ENCODE assay signal across 8 cellular contexts in the genomic region with DNA sequence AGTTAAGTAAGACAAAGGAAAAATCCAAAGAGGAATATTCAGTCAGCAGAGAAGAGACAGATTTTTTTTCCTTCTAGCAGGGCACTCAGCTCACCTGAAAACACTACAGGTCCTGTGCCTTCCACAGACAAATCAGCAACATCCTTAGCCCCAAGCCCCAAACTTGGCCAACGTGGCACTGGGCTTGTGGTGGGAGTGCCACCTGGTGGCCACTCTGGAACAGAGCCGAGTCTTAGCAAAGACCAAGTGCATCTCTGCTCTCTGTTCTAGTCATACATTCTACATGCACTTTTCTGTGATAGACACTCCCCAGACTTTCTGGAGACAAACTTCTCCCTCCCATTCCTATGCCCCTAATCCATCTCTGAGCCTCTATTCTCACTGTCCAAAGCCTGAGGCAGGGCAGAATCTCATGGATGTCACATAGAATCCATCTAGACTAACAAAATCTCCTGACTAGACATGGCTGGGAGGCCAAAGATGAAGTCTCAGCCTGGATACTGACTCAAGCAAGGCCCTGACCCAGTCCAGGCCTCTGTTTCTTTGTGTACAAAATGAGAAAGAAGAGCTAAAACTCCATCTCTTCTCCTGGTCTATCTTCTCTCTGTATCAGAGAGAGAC. TPM values are rescaled to one million over a fixed set of nuclear protein-coding genes. Genes with fewer than 3 reads are reported as not detected.
DNase-seq lines count a peak whose midpoint lies in the region; ATAC-seq and TF ChIP-seq lines count a peak whose summit lies in the region.

No MANE protein-coding gene starts in this region.

- H3K27ac Mint-ChIP-seq in activated CD4-positive, alpha-beta memory T cell treated with anti-CD3 and anti-CD28 coated beads for 36 hours, result no peak overlapping the region

- peaks cover 10% of the 10 kb centered on the region for H3K4me1 ChIP-seq in lower lobe of right lung

- no peak overlapping the region for H3K4me3 ChIP-seq in lower lobe of right lung

- POLR2A ChIA-PET in activated CD4-positive, alpha-beta memory T cell treated with anti-CD3 and anti-CD28 coated beads for 36 hours (lab: Charles Lee), result interaction anchor here (1.7 to 2.3 kb wide), 2 partner anchors 22 to 60 kb away, joined by 4 to 9 read pairs; a partner anchor contains a TSS

- intact Hi-C loops in activated CD4-positive, alpha-beta memory T cell treated with anti-CD3 and anti-CD28 coated beads for 36 hours (cut with micrococcal nuclease), result loop anchor here (1.0 to 2.0 kb wide), 3 partner anchors 22 to 64 kb away; a partner anchor contains a TSS
- intact Hi-C loops in lower lobe of right lung (cut with DNase I), result loop anchor here (5.0 kb wide), 1 partner anchor 57 kb away; no protein-coding TSS in a partner anchor

- TF ChIP-seq CTCF in lower lobe of right lung (IDR thresholded peaks at IDR 0.05), result peak; percentile 89

- CTCF ChIA-PET in activated CD4-positive, alpha-beta memory T cell treated with anti-CD3 and anti-CD28 coated beads for 36 hours (lab: Charles Lee), result interaction anchor here (0.6 to 26.9 kb wide), 20 partner anchors 8 to 332 kb away, joined by 3 to 652 read pairs (median 4); a partner anchor contains a TSS

- no peaks in the 10 kb centered on the region for H3K27me3 ChIP-seq in lower lobe of right lung (ENCODE audit: low read depth)

- no peaks in the 10 kb centered on the region for H3K27me3 Mint-ChIP-seq in activated CD4-positive, alpha-beta memory T cell treated with anti-CD3 and anti-CD28 coated beads for 36 hours

- no peaks in the 10 kb centered on the region for H3K9me3 ChIP-seq in lower lobe of right lung

- H3K4me1 Mint-ChIP-seq in activated CD4-positive, alpha-beta memory T cell treated with anti-CD3 and anti-CD28 coated beads for 36 hours (ENCODE audit: low read depth), result peaks cover 28% of the 10 kb centered on the region

- H3K36me3 ChIP-seq in lower lobe of right lung, result no peaks in the 10 kb centered on the region

- ATAC-seq in HG03354 (IDR thresholded peaks at IDR 0.05; ENCODE audit: poor library complexity, severe bottlenecking, unreplicated experiment), result peak; percentile 55
- peak; percentile 73 to 79 for ATAC-seq in lower lobe of right lung
- ATAC-seq in HG02588 (IDR thresholded peaks at IDR 0.05; ENCODE audit: unreplicated experiment), result no peak

- no peaks in the 10 kb centered on the region for H3K9me3 Mint-ChIP-seq in activated CD4-positive, alpha-beta memory T cell treated with anti-CD3 and anti-CD28 coated beads for 36 hours

- H3K4me3 Mint-ChIP-seq in activated CD4-positive, alpha-beta memory T cell treated with anti-CD3 and anti-CD28 coated beads for 36 hours, result no peak overlapping the region

- DNase-seq in DMS153 treated with DMSO at 0.1 percent for 48 hours (lab: John Stamatoyannopoulos, UW; ENCODE audit: unreplicated experiment) (peak; percentile 2), NCI-H748 treated with DMSO at 0.1 percent for 48 hours (lab: John Stamatoyannopoulos, UW) (peak; percentile 9), dedifferentiated amniotic fluid mesenchymal stem cell (ENCODE audit: extremely low spot score) (peak; percentile 69), lower lobe of right lung (peak; percentile 78)
- DNase-seq in activated CD4-positive, alpha-beta memory T cell treated with anti-CD3 and anti-CD28 coated beads for 36 hours, result peak; percentile 87
- peak; percentile 51 for DNase-seq in stimulated activated CD8-positive, alpha-beta memory T cell treated with anti-CD3 and anti-CD28 coated beads, Interleukin-15, amount 100 ng/mL, for 24 hours (ENCODE audit: low read depth)

- H3K36me3 Mint-ChIP-seq in activated CD4-positive, alpha-beta memory T cell treated with anti-CD3 and anti-CD28 coated beads for 36 hours, result no peaks in the 10 kb centered on the region

- no peak overlapping the region for H3K27ac ChIP-seq in lower lobe of right lung

RNA-seq across cellular contexts. Expression of a gene that starts 5.0 kb away (rescaled TPM):
- total RNA-seq in activated CD4-positive, alpha-beta memory T cell treated with anti-CD3 and anti-CD28 coated beads for 36 hours, result 10 to 100 TPM; 65.9 to 68.4 TPM
- total RNA-seq in lower lobe of right lung, result 4.6 TPM

RNA-seq across cellular contexts. Expression of a gene that starts 22.2 kb away (rescaled TPM):
- 10 to 100 TPM; 52.3 to 58.2 TPM for total RNA-seq in activated CD4-positive, alpha-beta memory T cell treated with anti-CD3 and anti-CD28 coated beads for 36 hours
- 40.2 TPM for total RNA-seq in lower lobe of right lung

Comparison
In these comparisons a context has a peak if more than half of its experiments do, and no peak if none do; other contexts are left out.
1. DNase-seq: peak in every context shown above with its lines; median percentile 87 in activated CD4-positive, alpha-beta memory T cell treated with anti-CD3 and anti-CD28 coated beads for 36 hours; 78 in lower lobe of right lung; 69 in dedifferentiated amniotic fluid mesenchymal stem cell; 51 in stimulated activated CD8-positive, alpha-beta memory T cell treated with anti-CD3 and anti-CD28 coated beads, Interleukin-15, amount 100 ng/mL, for 24 hours; 9 in NCI-H748 treated with DMSO at 0.1 percent for 48 hours; 2 in DMS153 treated with DMSO at 0.1 percent for 48 hours.
2. RNA of a gene that starts 5.0 kb away (total RNA-seq): 65.9 to 68.4 TPM in activated CD4-positive, alpha-beta memory T cell treated with anti-CD3 and anti-CD28 coated beads for 36 hours; 4.6 TPM in lower lobe of right lung (single experiment); every median in the first group is over 10 times any median in the second.